21 cellular contexts compared by ENCODE assay signal in genomic region chr17:43971436-43971835, GRCh38. TPM values are rescaled to one million over a fixed set of nuclear protein-coding genes. Genes with fewer than 3 reads are reported as not detected.
"Had no signal": no experiment of that assay in that cellular context is flagged by ENCODE, and none has a peak within 500 bp of the region (broad histone marks: within the 10 kb centered on the region; RNA-seq: fewer than 3 reads in every experiment).

No MANE protein-coding gene starts in this region.

RNA-seq across cellular contexts. Expression of gene PYY, which starts 17.7 kb away (rescaled TPM):
- total RNA-seq: activated naive CD4-positive, alpha-beta T cell treated with anti-CD3 and anti-CD28 coated beads for 36 hours; activated naive CD4-positive, alpha-beta T cell treated with anti-CD3 and anti-CD28 coated beads, Interleukin-2, amount 50 U/mL, for 72 hours; activated naive CD8-positive, alpha-beta T cell treated with anti-CD3 and anti-CD28 coated beads for 36 hours; activated naive CD8-positive, alpha-beta T cell treated with anti-CD3 and anti-CD28 coated beads, Interleukin-2, amount 10 ng/mL, durations not matched to agents 7 days and 5 days; activated T-cell treated with anti-CD3 and anti-CD28 coated beads, Interleukin-2, amount 50 U/mL, for 4 hours; activated T-cell treated with anti-CD3 and anti-CD28 coated beads, Interleukin-2, amount 50 U/mL, for 72 hours; activated T-helper 17 cell treated with anti-CD3 and anti-CD28 coated beads, Interleukin-2, amount 50 U/mL, for 72 hours; aorta; ascending aorta; astrocyte; body of pancreas; cardiac muscle cell; cardiac septum; cerebellum; chondrocyte had no signal
- polyA plus RNA-seq: adipose tissue, adrenal gland, cardiac muscle cell had no signal

RNA-seq across cellular contexts. Expression of gene PPY, which starts 29.2 kb away (rescaled TPM):
- total RNA-seq: activated naive CD4-positive, alpha-beta T cell treated with anti-CD3 and anti-CD28 coated beads for 36 hours; activated naive CD4-positive, alpha-beta T cell treated with anti-CD3 and anti-CD28 coated beads, Interleukin-2, amount 50 U/mL, for 72 hours; activated naive CD8-positive, alpha-beta T cell treated with anti-CD3 and anti-CD28 coated beads for 36 hours; activated naive CD8-positive, alpha-beta T cell treated with anti-CD3 and anti-CD28 coated beads, Interleukin-2, amount 10 ng/mL, durations not matched to agents 7 days and 5 days; activated T-cell treated with anti-CD3 and anti-CD28 coated beads, Interleukin-2, amount 50 U/mL, for 4 hours; activated T-cell treated with anti-CD3 and anti-CD28 coated beads, Interleukin-2, amount 50 U/mL, for 72 hours; activated T-helper 1 cell treated with anti-CD3 and anti-CD28 coated beads, Interleukin-12 subunit alpha, Interleukin-12 subunit beta, Interleukin-2, Interleukin-4 antibody, amounts not matched to agents 30 ng/mL and 10 ng/mL and 1 ng/mL, durations not matched to agents 14 hours and 24 hours and 36 hours; activated T-helper 2 cell treated with anti-CD3 and anti-CD28 coated beads, Interferon-gamma antibody, Interleukin-2, Interleukin-4, amounts not matched to agents 10 μg/mL and 5 μg/mL and 100 μg/mL, durations not matched to agents 14 hours and 24 hours and 36 hours; adrenal gland; aorta; ascending aorta; astrocyte; breast epithelium; bronchial epithelial cell; cardiac muscle cell; cardiac septum; cerebellum; chondrocyte had no signal
- polyA plus RNA-seq: adrenal gland, aorta, cardiac muscle cell had no signal
